Comparison of ENCODE assay signal across 8 cellular contexts in genomic region chr16:740764-741505, GRCh38. TPM values are rescaled to one million over a fixed set of nuclear protein-coding genes. Genes with fewer than 3 reads are reported as not detected.
A peak's percentile ranks its signal among the peaks of the same experiment; 100 is the strongest.
DNase-seq lines count a peak whose midpoint lies in the region; ATAC-seq, FAIRE-seq and TF ChIP-seq lines count a peak whose summit lies in the region.

CIAO3 (minus strand) TSS chr16:740997; CDS start chr16:740985, 12 bp downstream.

- no peaks in the 10 kb centered on the region for H3K9me2 ChIP-seq in GM23338 (ENCODE audit: insufficient read depth)

- H3K36me3 Mint-ChIP-seq in GM23338 (ENCODE audit: low read depth) = peaks cover 15% of the 10 kb centered on the region

- peak; percentile 78 for ATAC-seq in GM23338

- H3K27me3 ChIP-seq in GM23338 (ENCODE audit: insufficient read depth) = no peaks in the 10 kb centered on the region
- H3K27me3 ChIP-seq in SJSA1 (replicated peaks) = peaks cover 9% of the 10 kb centered on the region; the same call in 1 of the 2 replicates

- H3K9me3 ChIP-seq in SJSA1 (replicated peaks) = no peaks in the 10 kb centered on the region

- H3F3A ChIP-seq in GM23338 (replicated peaks; ENCODE audit: low read depth) = 0 out of 2 replicates have a peak, but pooled peaks cover 6% of the 10 kb centered on the region

- H3K9me3 Mint-ChIP-seq in GM23338 = no peaks in the 10 kb centered on the region

- H2AFZ ChIP-seq in GM23338 = peak within 1 kb of the TSS; percentile 81

- H3K36me3 ChIP-seq in GM23338 (ENCODE audit: insufficient read depth) = no peaks in the 10 kb centered on the region
- H3K36me3 ChIP-seq in SJSA1 = peaks cover 27% of the 10 kb centered on the region

- H3K27ac ChIP-seq in GM23338 (ENCODE audit: low read depth) = peak within 1 kb of the TSS; percentile 84; the same call in 1 of the 2 replicates
- peak within 1 kb of the TSS; percentile 33 for H3K27ac ChIP-seq in SJSA1

- peak within 1 kb of the TSS; percentile 94; the same call in 1 of the 2 replicates for H3K27ac Mint-ChIP-seq in GM23338

- H3K4me1 ChIP-seq in GM23338 (ENCODE audit: insufficient read depth) (no peaks in the 10 kb centered on the region; the same call in 1 of the 2 replicates), SJSA1 (replicated peaks) (peaks cover 13% of the 10 kb centered on the region)

- H3K79me2 ChIP-seq in GM23338 (replicated peaks; ENCODE audit: insufficient read depth) = no peaks in the 10 kb centered on the region

- peaks cover 17% of the 10 kb centered on the region for H3K27me3 Mint-ChIP-seq in GM23338 (ENCODE audit: insufficient read depth, low read depth, poor library complexity)

- no peak for FAIRE-seq in frontal cortex (lab: Jason Lieb, UNC)

- peaks cover 13% of the 10 kb centered on the region for H3K4me1 Mint-ChIP-seq in GM23338

- peak within 1 kb of the TSS; percentile 95 for H3K4me2 ChIP-seq in GM23338

- H3K4me3 ChIP-seq in GM23338 (peak within 1 kb of the TSS; percentile 96), SJSA1 (peak within 1 kb of the TSS; percentile 85)

- H4K20me1 ChIP-seq in GM23338 (replicated peaks; ENCODE audit: insufficient read depth) = no peaks in the 10 kb centered on the region

- H3K4me3 Mint-ChIP-seq in GM23338 = peak within 1 kb of the TSS; percentile 82

- DNase-seq in EH (ENCODE audit: low read depth) = peak; percentile 84
- peak; percentile 96 for DNase-seq in GM23338 (ENCODE audit: low spot score)
- DNase-seq in LoVo (ENCODE audit: low spot score) = peak; percentile 92
- peak; percentile 82 to 87 for DNase-seq in SJSA1 (ENCODE audit: low read depth in 1 of 2, low spot score in 2 of 2)
- DNase-seq in activated naive CD4-positive, alpha-beta T cell (lab: John Stamatoyannopoulos, UW) = peak; percentile 89 to 95 (median 92)
- peak; percentile 98 for DNase-seq in frontal cortex (ENCODE audit: low spot score in 2 of 2)
- DNase-seq in non-pigmented ciliary epithelial cell (ENCODE audit: low read depth) = peak; percentile 47
- peak; percentile 84 for DNase-seq in superior temporal gyrus (ENCODE audit: extremely low spot score)

- TF ChIP-seq CTCF in GM23338 (conservative IDR thresholded peaks at IDR 0.05; ENCODE audit: low read depth in 2 of 2) = peak; percentile 59 to 82

TF ChIP-seq in GM23338, 12 proteins besides CTCF, POLR2A, EP300 and RAD21 (continues in another document):
- TF ChIP-seq EZH2 (IDR thresholded peaks at IDR 0.05; ENCODE audit: low read depth, unreplicated experiment) = no peak
- no peak for TF ChIP-seq EZH2phosphoT487 (IDR thresholded peaks at IDR 0.05; ENCODE audit: unreplicated experiment)
- TF ChIP-seq NANOG (IDR thresholded peaks at IDR 0.05; ENCODE audit: borderline replicate concordance) = no peak
- no peak for TF ChIP-seq ZNF114 (CRISPR knock-in tag; IDR thresholded peaks at IDR 0.05)
- no peak for TF ChIP-seq JUNB (IDR thresholded peaks at IDR 0.05; ENCODE audit: unreplicated experiment)
- TF ChIP-seq ETS1 (IDR thresholded peaks at IDR 0.05) = peak; percentile 98
- TF ChIP-seq POLR2AphosphoS5 (IDR thresholded peaks at IDR 0.05; ENCODE audit: low read depth) = peak; percentile 81
- no peak for TF ChIP-seq ZNF331 (CRISPR knock-in tag; IDR thresholded peaks at IDR 0.05; ENCODE audit: low read depth)
- TF ChIP-seq ZNF462 (CRISPR knock-in tag; IDR thresholded peaks at IDR 0.05) = no peak
- peak; percentile 95 for TF ChIP-seq CREB1 (CRISPR knock-in tag; IDR thresholded peaks at IDR 0.05; ENCODE audit: low read depth)

RNA-seq across cellular contexts. Expression of gene CIAO3, which starts in this region (rescaled TPM):
- 19.2 and 42.3 TPM in 2 replicates for total RNA-seq in GM23338 (2014; rRNA removed; shearing (Covaris generic))
- 13.0 and 15.4 TPM in 2 replicates for polyA plus RNA-seq in GM23338 (2016; fragmentation: Nextera tagmentation; extraction: Ambion mirVana)
- 24.2 and 27.4 TPM in 2 replicates for total RNA-seq in SJSA1 (2014; rRNA removed; shearing (Covaris generic))
- 50.1 TPM for total RNA-seq in frontal cortex

Comparison
In these comparisons a context has a peak if more than half of its experiments do, and no peak if none do; other contexts are left out.
1. Peak in every context shown above with its lines: DNase-seq, ATAC-seq, H3K4me3 ChIP-seq and H3K27ac ChIP-seq.
2. DNase-seq: peak in every context shown above with its lines; median percentile 98 in frontal cortex; 96 in GM23338; 92 in LoVo; 92 in activated naive CD4-positive, alpha-beta T cell; 84 in SJSA1; 84 in EH; 84 in superior temporal gyrus; 47 in non-pigmented ciliary epithelial cell.